In genomic region chr1:1616838-1617237, GRCh38 we compare ENCODE assay signal across 6 cellular contexts. TPM values are rescaled to one million over a fixed set of nuclear protein-coding genes. Genes with fewer than 3 reads are reported as not detected.
DNase-seq lines count a peak whose midpoint lies in the region; ATAC-seq and TF ChIP-seq lines count a peak whose summit lies in the region.

No MANE protein-coding gene starts in this region.

- peaks cover 10 to 37% (median 23%) of the 10 kb centered on the region in 4 donors for H3K4me1 Mint-ChIP-seq in CD4-positive, alpha-beta memory T cell
- H3K4me1 Mint-ChIP-seq in activated T-helper 17 cell treated with anti-CD3 and anti-CD28 coated beads, Interleukin-2, amount 50 U/mL, for 72 hours: peaks cover 12% of the 10 kb centered on the region
- peaks cover 25% of the 10 kb centered on the region for H3K4me1 Mint-ChIP-seq in mesothelial cell of epicardium

- CTCF ChIA-PET in CD4-positive, alpha-beta memory T cell (lab: Charles Lee; ENCODE audit: partially characterized antibody): interaction anchor here (1.4 kb wide), 1 partner anchor 10 kb away, joined by 3 read pairs; no protein-coding TSS in a partner anchor

- H3K36me3 Mint-ChIP-seq in CD4-positive, alpha-beta memory T cell: peaks cover 0 to 12% of the 10 kb centered on the region in 2 donors
- peaks cover 24% of the 10 kb centered on the region for H3K36me3 Mint-ChIP-seq in activated T-helper 17 cell treated with anti-CD3 and anti-CD28 coated beads, Interleukin-2, amount 50 U/mL, for 72 hours (ENCODE audit: low read depth)
- peaks cover 8% of the 10 kb centered on the region for H3K36me3 Mint-ChIP-seq in mesothelial cell of epicardium

- POLR2A ChIA-PET in CD4-positive, alpha-beta memory T cell (lab: Charles Lee; ENCODE audit: partially characterized antibody): interaction anchor here (1.2 to 6.8 kb wide), 2 partner anchors 9 to 13 kb away, joined by 4 to 152 read pairs; partner anchors contain the start of gene MMP23B

- peak overlapping the region in 6 of 7 donors; percentile 57 to 92 (median 74) for H3K27ac Mint-ChIP-seq in CD4-positive, alpha-beta memory T cell
- peak overlapping the region; percentile 65 for H3K27ac Mint-ChIP-seq in activated T-helper 17 cell treated with anti-CD3 and anti-CD28 coated beads, Interleukin-2, amount 50 U/mL, for 72 hours
- no peak overlapping the region for H3K27ac Mint-ChIP-seq in mesothelial cell of epicardium

- H3K27me3 ChIP-seq in CD4-positive, alpha-beta memory T cell (ENCODE audit: insufficient read depth, low read length): no peaks in the 10 kb centered on the region

- H3K9me3 Mint-ChIP-seq in CD4-positive, alpha-beta memory T cell: no peaks in the 10 kb centered on the region
- no peaks in the 10 kb centered on the region for H3K9me3 Mint-ChIP-seq in activated T-helper 17 cell treated with anti-CD3 and anti-CD28 coated beads, Interleukin-2, amount 50 U/mL, for 72 hours
- H3K9me3 Mint-ChIP-seq in mesothelial cell of epicardium: no peaks in the 10 kb centered on the region

- H3K4me1 ChIP-seq in CD4-positive, alpha-beta memory T cell (ENCODE audit: insufficient read depth, low read length): peaks cover 29% of the 10 kb centered on the region

- no peak for TF ChIP-seq CTCF in mesothelial cell of epicardium (IDR thresholded peaks at IDR 0.05; ENCODE audit: unreplicated experiment)

- intact Hi-C loops in CD4-positive, alpha-beta memory T cell (cut with micrococcal nuclease): no loop called here

- no peaks in the 10 kb centered on the region for H3K9me3 ChIP-seq in CD4-positive, alpha-beta memory T cell (ENCODE audit: control insufficient read depth in 1 of 2, low read length in 2 of 2)

- H3K36me3 ChIP-seq in CD4-positive, alpha-beta memory T cell (ENCODE audit: insufficient read depth, low read length): no peaks in the 10 kb centered on the region

- H3K27ac ChIP-seq in CD4-positive, alpha-beta memory T cell (ENCODE audit: low read depth, low read length): no peak overlapping the region

- ATAC-seq in activated T-helper 17 cell treated with anti-CD3 and anti-CD28 coated beads, Interleukin-2, amount 50 U/mL, for 72 hours (replicated peaks): no peak
- ATAC-seq in HG02981 (IDR thresholded peaks at IDR 0.05; ENCODE audit: unreplicated experiment) (no peak), GM21717 (IDR thresholded peaks at IDR 0.05; ENCODE audit: unreplicated experiment) (no peak)

- H3K4me3 Mint-ChIP-seq in CD4-positive, alpha-beta memory T cell: peak overlapping the region; percentile 76 to 86 (median 81)
- peak overlapping the region; percentile 65 for H3K4me3 Mint-ChIP-seq in activated T-helper 17 cell treated with anti-CD3 and anti-CD28 coated beads, Interleukin-2, amount 50 U/mL, for 72 hours
- H3K4me3 Mint-ChIP-seq in mesothelial cell of epicardium: peak overlapping the region; percentile 80

- H3K4me3 ChIP-seq in CD4-positive, alpha-beta memory T cell (ENCODE audit: low read length in 2 of 2): peak overlapping the region; percentile 61 to 89

- no peaks in the 10 kb centered on the region for H3K27me3 Mint-ChIP-seq in CD4-positive, alpha-beta memory T cell
- H3K27me3 Mint-ChIP-seq in activated T-helper 17 cell treated with anti-CD3 and anti-CD28 coated beads, Interleukin-2, amount 50 U/mL, for 72 hours: no peaks in the 10 kb centered on the region
- no peaks in the 10 kb centered on the region for H3K27me3 Mint-ChIP-seq in mesothelial cell of epicardium (ENCODE audit: low read depth)

- no peak for DNase-seq in CD4-positive, alpha-beta memory T cell
- DNase-seq in mesothelial cell of epicardium (ENCODE audit: low spot score in 2 of 2, unreplicated experiment in 2 of 2) (no peak), HCEC 1CT (no peak)

RNA-seq across cellular contexts. Expression of gene MIB2, which starts 1.5 kb away (rescaled TPM):
- total RNA-seq in CD4-positive, alpha-beta memory T cell: 100 to 1,000 TPM; 112 to 114 TPM
- 10 to 100 TPM; 12.7 to 34.6 TPM for polyA plus RNA-seq in CD4-positive, alpha-beta memory T cell
- total RNA-seq in activated T-helper 17 cell treated with anti-CD3 and anti-CD28 coated beads, Interleukin-2, amount 50 U/mL, for 72 hours: 10 to 100 TPM; 42.7 to 83.5 TPM
- 110 to 117 TPM (median 112 TPM) in 3 replicates for total RNA-seq in mesothelial cell of epicardium

RNA-seq across cellular contexts. Expression of gene MMP23B, which starts 15.1 kb away (rescaled TPM):
- 1 to 10 TPM; 3.5 to 3.7 TPM for total RNA-seq in CD4-positive, alpha-beta memory T cell
- under 1 TPM in 1 of 2 donors, not detected in 1; 0.53 TPM for polyA plus RNA-seq in CD4-positive, alpha-beta memory T cell
- 1 to 10 TPM; 1.8 to 6.5 TPM for total RNA-seq in activated T-helper 17 cell treated with anti-CD3 and anti-CD28 coated beads, Interleukin-2, amount 50 U/mL, for 72 hours
- 63.8 to 70.3 TPM (median 65.4 TPM) in 3 replicates for total RNA-seq in mesothelial cell of epicardium

RNA-seq across cellular contexts. Expression of gene FNDC10, which starts 16.9 kb away (rescaled TPM):
- 1 to 10 TPM; 2.7 to 2.9 TPM for total RNA-seq in CD4-positive, alpha-beta memory T cell
- polyA plus RNA-seq in CD4-positive, alpha-beta memory T cell: 1 to 10 TPM in 1 of 2 donors, under 1 TPM in 1; 0.72 to 1.3 TPM
- total RNA-seq in activated T-helper 17 cell treated with anti-CD3 and anti-CD28 coated beads, Interleukin-2, amount 50 U/mL, for 72 hours: 1 to 10 TPM; 1.1 to 1.4 TPM
- 5.4 to 6.2 TPM (median 5.4 TPM) in 3 replicates for total RNA-seq in mesothelial cell of epicardium

RNA-seq across cellular contexts. Expression of gene CDK11B, which starts 42.0 kb away (rescaled TPM):
- 10 to 100 TPM; 44.2 to 44.7 TPM for total RNA-seq in CD4-positive, alpha-beta memory T cell
- polyA plus RNA-seq in CD4-positive, alpha-beta memory T cell: 10 to 100 TPM in 1 of 2 donors, 1 to 10 TPM in 1; 2.5 to 24.5 TPM
- total RNA-seq in activated T-helper 17 cell treated with anti-CD3 and anti-CD28 coated beads, Interleukin-2, amount 50 U/mL, for 72 hours: 10 to 100 TPM; 19.1 to 34.4 TPM
- 25.2 to 27.2 TPM (median 26.6 TPM) in 3 replicates for total RNA-seq in mesothelial cell of epicardium

RNA-seq across cellular contexts. Expression of gene SSU72, which starts 42.2 kb away (rescaled TPM):
- total RNA-seq in CD4-positive, alpha-beta memory T cell: 100 to 1,000 TPM; 128 to 132 TPM
- 100 to 1,000 TPM; 202 to 209 TPM for polyA plus RNA-seq in CD4-positive, alpha-beta memory T cell
- total RNA-seq in activated T-helper 17 cell treated with anti-CD3 and anti-CD28 coated beads, Interleukin-2, amount 50 U/mL, for 72 hours: 100 to 1,000 TPM in 1 of 2 donors, 10 to 100 TPM in 1; 75.6 to 133 TPM
- 97.2 to 98.8 TPM (median 97.4 TPM) in 3 replicates for total RNA-seq in mesothelial cell of epicardium
